In genomic region chr6:72382602-72383529, GRCh38 we compare ENCODE assay signal across 9 cellular contexts.
DNase-seq lines count a peak whose midpoint lies in the region; ATAC-seq and TF ChIP-seq lines count a peak whose summit lies in the region.
"Had no signal": no experiment of that assay in that cellular context is flagged by ENCODE, and none has a peak within 500 bp of the region (broad histone marks: within the 10 kb centered on the region; RNA-seq: fewer than 3 reads in every experiment).

No MANE protein-coding gene starts in this region.

- H4K20me1 ChIP-seq in GM23338 (replicated peaks; ENCODE audit: insufficient read depth) = no peaks in the 10 kb centered on the region
- H4K20me1 ChIP-seq in osteoblast (ENCODE audit: insufficient read depth, low read length) = no peaks in the 10 kb centered on the region

- H3K36me3 ChIP-seq in GM23338 (ENCODE audit: insufficient read depth) (no peaks in the 10 kb centered on the region), osteoblast (ENCODE audit: insufficient read depth, low read length) (no peaks in the 10 kb centered on the region), testis (ENCODE audit: low read depth, missing control alignments) (no peaks in the 10 kb centered on the region)

- H2AFZ ChIP-seq in GM23338 (peak overlapping the region; percentile 57; the same call in 1 of the 2 replicates), osteoblast (ENCODE audit: low read length) (no peak overlapping the region)

- H3K36me3 Mint-ChIP-seq in GM23338 (ENCODE audit: low read depth) = no peaks in the 10 kb centered on the region

- H3K27ac ChIP-seq in GM23338 (ENCODE audit: low read depth) (no peak overlapping the region), osteoblast (ENCODE audit: low read depth, low read length) (no peak overlapping the region), testis (no peak overlapping the region)

- ATAC-seq in GM19025 (IDR thresholded peaks at IDR 0.05; ENCODE audit: low read depth, unreplicated experiment) = peak; percentile 95
- no peak for ATAC-seq in GM23338
- peak; percentile 99 for ATAC-seq in HG03378 (IDR thresholded peaks at IDR 0.05; ENCODE audit: unreplicated experiment)

- H3K9me3 Mint-ChIP-seq in GM23338 = no peaks in the 10 kb centered on the region

- no peak overlapping the region for H3K4me3 Mint-ChIP-seq in GM23338

- no peaks in the 10 kb centered on the region for H3K79me2 ChIP-seq in GM23338 (replicated peaks; ENCODE audit: insufficient read depth)
- H3K79me2 ChIP-seq in osteoblast (ENCODE audit: insufficient read depth, low read length) = no peaks in the 10 kb centered on the region

- TF ChIP-seq CTCF in GM23338 (conservative IDR thresholded peaks at IDR 0.05; ENCODE audit: low read depth in 2 of 2) (no peak), osteoblast (IDR thresholded peaks at IDR 0.05; ENCODE audit: extremely low read depth, low read depth, low read length) (no peak), testis (IDR thresholded peaks at IDR 0.05) (no peak)

- 0 out of 2 replicates have a peak, but pooled peaks cover 4% of the 10 kb centered on the region for H3K9me2 ChIP-seq in GM23338 (ENCODE audit: insufficient read depth)

- peak overlapping the region; percentile 17; the same call in 1 of the 2 replicates for H3K27ac Mint-ChIP-seq in GM23338

- peaks cover under 1% of the 10 kb centered on the region for H3K27me3 Mint-ChIP-seq in GM23338 (ENCODE audit: insufficient read depth, low read depth, poor library complexity)

- peaks cover 6% of the 10 kb centered on the region for H3K4me1 Mint-ChIP-seq in GM23338

- H3F3A ChIP-seq in GM23338 (replicated peaks; ENCODE audit: low read depth) = no peaks in the 10 kb centered on the region

- H3K9me3 ChIP-seq in osteoblast (ENCODE audit: low read depth, low read length) (no peaks in the 10 kb centered on the region), testis (no peaks in the 10 kb centered on the region)

- H3K27me3 ChIP-seq in GM23338 (ENCODE audit: insufficient read depth) = no peaks in the 10 kb centered on the region
- H3K27me3 ChIP-seq in osteoblast (ENCODE audit: insufficient read depth, low read length) = no peaks in the 10 kb centered on the region
- no peaks in the 10 kb centered on the region for H3K27me3 ChIP-seq in testis

- H3K4me3 ChIP-seq in GM23338 (no peak overlapping the region), osteoblast (ENCODE audit: insufficient read depth, low read length) (no peak overlapping the region), testis (no peak overlapping the region)

- WGBS in testis, 2 donors = 65 to 68% methylated on average over 4 of the region's 4 CpGs

- H3K4me1 ChIP-seq in GM23338 (ENCODE audit: insufficient read depth) (0 out of 2 replicates have a peak, but pooled peaks cover 6% of the 10 kb centered on the region), osteoblast (ENCODE audit: insufficient read depth, low read length) (no peaks in the 10 kb centered on the region), testis (no peaks in the 10 kb centered on the region)

- DNase-seq in GM23338 (ENCODE audit: low spot score) = no peak
- peak; percentile 32 for DNase-seq in osteoblast (ENCODE audit: insufficient read length, low spot score, missing footprints)
- DNase-seq in testis = no peak
- no peak for DNase-seq in activated gamma-delta T cell (lab: John Stamatoyannopoulos, UW)
- DNase-seq in NCI-H510A (lab: John Stamatoyannopoulos, UW) = no peak
- DNase-seq: stimulated activated naive CD4-positive, alpha-beta T cell treated with Interleukin-2 at 50 U/mL for 16 hours; T1000 had no signal

- TF ChIP-seq POLR2A in testis (IDR thresholded peaks at IDR 0.05) = no peak

- intact Hi-C loops in testis (cut with DNase I; ENCODE audit: low total_unique reads) = no loop called here

- H3K4me2 ChIP-seq in GM23338 (peak overlapping the region; percentile 16), osteoblast (ENCODE audit: insufficient read depth, low read length) (no peak overlapping the region)

TF ChIP-seq in GM23338, 12 proteins besides CTCF, POLR2A, EP300 and RAD21 (continues in another document):
- TF ChIP-seq NANOG (IDR thresholded peaks at IDR 0.05; ENCODE audit: borderline replicate concordance) (no peak), STAT1 (IDR thresholded peaks at IDR 0.05; ENCODE audit: unreplicated experiment) (no peak), POLR2AphosphoS5 (IDR thresholded peaks at IDR 0.05; ENCODE audit: low read depth) (no peak), CREB1 (CRISPR knock-in tag; IDR thresholded peaks at IDR 0.05; ENCODE audit: low read depth) (no peak), ETS1 (IDR thresholded peaks at IDR 0.05) (no peak), ZNF462 (CRISPR knock-in tag; IDR thresholded peaks at IDR 0.05) (no peak)
